In the genomic region with DNA sequence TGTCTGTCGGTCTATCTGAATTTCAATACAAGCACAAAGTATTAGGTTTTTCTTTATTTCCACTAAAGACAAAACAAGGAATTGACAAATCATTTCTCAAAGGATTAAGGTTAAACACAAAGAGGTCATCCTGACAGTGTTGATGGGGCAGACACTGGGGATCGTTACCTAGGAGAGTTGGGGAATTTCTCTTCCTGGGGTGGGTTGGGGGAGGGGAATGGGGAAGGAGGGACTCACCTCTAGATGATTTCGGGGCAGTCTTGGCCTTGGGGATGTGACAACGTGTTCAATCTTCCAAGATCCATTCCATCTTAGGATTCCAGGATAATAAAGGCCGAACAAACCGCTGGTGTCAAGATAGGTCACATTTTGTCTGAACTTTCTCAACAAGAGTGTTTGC, we compare ENCODE assay signal across 2 cellular contexts.
A peak's percentile ranks its signal among the peaks of the same experiment; 100 is the strongest.
TF ChIP-seq lines count a peak whose summit lies in the region.

No MANE protein-coding gene starts in this region.

TF ChIP-seq in HepG2, 621 proteins besides CTCF, POLR2A, EP300 and RAD21:
- peak; percentile 25 for TF ChIP-seq HNRNPK (IDR thresholded peaks at IDR 0.05; ENCODE audit: low read depth, low read length, poor library complexity, severe bottlenecking)
- no peak for TF ChIP-seq WIZ (CRISPR knock-in tag; IDR thresholded peaks at IDR 0.05)

TF ChIP-seq in H1, 55 proteins besides CTCF, POLR2A, EP300 and RAD21:
- TF ChIP-seq EZH2 (IDR thresholded peaks at IDR 0.05; ENCODE audit: low read depth, low read length, severe bottlenecking) (no peak), SIN3A (conservative IDR thresholded peaks at IDR 0.05 in 1 of 2, IDR thresholded peaks at IDR 0.05 in 1 of 2; ENCODE audit: low read depth in 1 of 2, low read length in 2 of 2) (no peak), SIX5 (IDR thresholded peaks at IDR 0.05; ENCODE audit: low read depth, low read length) (no peak), BCL11A (IDR thresholded peaks at IDR 0.05; ENCODE audit: low read depth in 2 of 2, low read length in 2 of 2) (no peak), SIRT6 (IDR thresholded peaks at IDR 0.05; ENCODE audit: low read length) (no peak), JUND (IDR thresholded peaks at IDR 0.05; ENCODE audit: low read length) (no peak), SP2 (IDR thresholded peaks at IDR 0.05; ENCODE audit: low read length) (no peak), GABPA (IDR thresholded peaks at IDR 0.05; ENCODE audit: borderline replicate concordance, insufficient read depth, low read length) (no peak), PHF8 (conservative IDR thresholded peaks at IDR 0.05; ENCODE audit: low read depth, low read length) (no peak), JUN (IDR thresholded peaks at IDR 0.05; ENCODE audit: low read depth, low read length) (no peak), BRCA1 (IDR thresholded peaks at IDR 0.05; ENCODE audit: low read depth, low read length) (no peak), POU5F1 (IDR thresholded peaks at IDR 0.05; ENCODE audit: low read depth, low read length) (no peak), SP1 (IDR thresholded peaks at IDR 0.05; ENCODE audit: low read depth, low read length) (no peak), BACH1 (IDR thresholded peaks at IDR 0.05; ENCODE audit: low read length) (no peak), TEAD4 (IDR thresholded peaks at IDR 0.05; ENCODE audit: low read depth, low read length) (no peak)
- TF ChIP-seq, protein P1, sequence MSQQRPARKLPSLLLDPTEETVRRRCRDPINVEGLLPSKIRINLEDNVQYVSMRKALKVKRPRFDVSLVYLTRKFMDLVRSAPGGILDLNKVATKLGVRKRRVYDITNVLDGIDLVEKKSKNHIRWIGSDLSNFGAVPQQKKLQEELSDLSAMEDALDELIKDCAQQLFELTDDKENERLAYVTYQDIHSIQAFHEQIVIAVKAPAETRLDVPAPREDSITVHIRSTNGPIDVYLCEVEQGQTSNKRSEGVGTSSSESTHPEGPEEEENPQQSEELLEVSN (IDR thresholded peaks at IDR 0.05), result no peak
- TF ChIP-seq, protein P2, sequence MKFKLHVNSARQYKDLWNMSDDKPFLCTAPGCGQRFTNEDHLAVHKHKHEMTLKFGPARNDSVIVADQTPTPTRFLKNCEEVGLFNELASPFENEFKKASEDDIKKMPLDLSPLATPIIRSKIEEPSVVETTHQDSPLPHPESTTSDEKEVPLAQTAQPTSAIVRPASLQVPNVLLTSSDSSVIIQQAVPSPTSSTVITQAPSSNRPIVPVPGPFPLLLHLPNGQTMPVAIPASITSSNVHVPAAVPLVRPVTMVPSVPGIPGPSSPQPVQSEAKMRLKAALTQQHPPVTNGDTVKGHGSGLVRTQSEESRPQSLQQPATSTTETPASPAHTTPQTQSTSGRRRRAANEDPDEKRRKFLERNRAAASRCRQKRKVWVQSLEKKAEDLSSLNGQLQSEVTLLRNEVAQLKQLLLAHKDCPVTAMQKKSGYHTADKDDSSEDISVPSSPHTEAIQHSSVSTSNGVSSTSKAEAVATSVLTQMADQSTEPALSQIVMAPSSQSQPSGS (IDR thresholded peaks at IDR 0.05; ENCODE audit: low read length), result no peak
- TF ChIP-seq, protein P3, sequence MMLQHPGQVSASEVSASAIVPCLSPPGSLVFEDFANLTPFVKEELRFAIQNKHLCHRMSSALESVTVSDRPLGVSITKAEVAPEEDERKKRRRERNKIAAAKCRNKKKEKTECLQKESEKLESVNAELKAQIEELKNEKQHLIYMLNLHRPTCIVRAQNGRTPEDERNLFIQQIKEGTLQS (IDR thresholded peaks at IDR 0.05; ENCODE audit: insufficient read depth, low read depth, low read length), result no peak
